1 cellular context compared by ENCODE assay signal in the genomic region with DNA sequence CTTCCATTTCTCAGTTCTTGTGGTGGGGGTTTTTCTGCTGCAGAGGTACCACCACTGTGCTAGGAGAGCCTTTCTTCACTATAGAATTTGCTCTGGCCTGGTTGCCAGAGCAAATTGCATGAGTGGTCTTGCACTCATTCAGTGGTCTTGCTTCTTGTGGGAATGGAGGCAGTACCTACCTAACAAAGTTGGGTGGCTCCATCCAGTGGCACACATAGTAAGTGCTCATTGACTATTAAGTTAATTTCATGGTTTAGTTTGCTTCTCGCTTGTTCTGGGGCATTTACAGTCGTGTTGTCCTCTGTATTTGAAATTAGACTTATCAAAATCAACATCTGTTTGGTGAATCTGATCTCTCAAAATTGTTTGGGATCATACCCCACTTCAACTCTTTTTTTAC.
TF ChIP-seq lines count a peak whose summit lies in the region.

No MANE protein-coding gene starts in this region.

TF ChIP-seq in H1, 55 proteins besides CTCF, POLR2A, EP300 and RAD21:
- no peak for TF ChIP-seq MAFK (IDR thresholded peaks at IDR 0.05; ENCODE audit: low read depth, low read length)
- no peak for TF ChIP-seq SUZ12 (IDR thresholded peaks at IDR 0.05; ENCODE audit: low read length)
- TF ChIP-seq SAP30 (IDR thresholded peaks at IDR 0.05; ENCODE audit: insufficient read depth, insufficient replicate concordance, low read length), result no peak
- TF ChIP-seq TAF1 (IDR thresholded peaks at IDR 0.05; ENCODE audit: low read depth, low read length), result no peak
- no peak for TF ChIP-seq CHD1 (IDR thresholded peaks at IDR 0.05; ENCODE audit: low read depth, low read length)
- no peak for TF ChIP-seq HDAC6 (IDR thresholded peaks at IDR 0.05; ENCODE audit: low read depth, low read length)
- TF ChIP-seq RFX5 (IDR thresholded peaks at IDR 0.05; ENCODE audit: borderline replicate concordance, low read depth, low read length), result no peak
- TF ChIP-seq CEBPB (IDR thresholded peaks at IDR 0.05; ENCODE audit: low read depth, low read length), result no peak
- TF ChIP-seq CBX5 (IDR thresholded peaks at IDR 0.05; ENCODE audit: low read depth, low read length), result no peak
- TF ChIP-seq, protein P1, sequence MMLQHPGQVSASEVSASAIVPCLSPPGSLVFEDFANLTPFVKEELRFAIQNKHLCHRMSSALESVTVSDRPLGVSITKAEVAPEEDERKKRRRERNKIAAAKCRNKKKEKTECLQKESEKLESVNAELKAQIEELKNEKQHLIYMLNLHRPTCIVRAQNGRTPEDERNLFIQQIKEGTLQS (IDR thresholded peaks at IDR 0.05; ENCODE audit: insufficient read depth, low read depth, low read length), result no peak
- TF ChIP-seq, protein P2, sequence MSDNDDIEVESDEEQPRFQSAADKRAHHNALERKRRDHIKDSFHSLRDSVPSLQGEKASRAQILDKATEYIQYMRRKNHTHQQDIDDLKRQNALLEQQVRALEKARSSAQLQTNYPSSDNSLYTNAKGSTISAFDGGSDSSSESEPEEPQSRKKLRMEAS (IDR thresholded peaks at IDR 0.05), result no peak
